Comparison of ENCODE assay signal across 8 cellular contexts in the genomic region with DNA sequence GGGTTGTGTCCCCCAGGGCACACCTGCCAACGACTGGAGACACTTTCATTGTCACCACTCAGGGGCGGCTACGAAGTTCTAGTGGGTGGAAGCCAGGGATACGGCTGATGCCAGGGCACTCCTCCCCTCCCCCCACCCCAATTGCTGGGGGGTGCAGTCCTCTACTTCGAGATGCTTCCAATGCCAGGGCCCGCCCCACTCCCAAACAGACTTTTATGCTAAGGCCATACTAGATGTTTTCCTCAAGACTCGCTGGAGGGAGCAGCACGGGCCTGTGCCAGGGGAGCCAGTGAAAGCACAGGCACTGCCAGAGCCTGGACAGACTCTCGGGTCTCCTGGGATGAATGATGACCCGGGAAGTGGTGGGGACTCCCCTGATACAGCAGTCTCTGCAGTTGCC.
"Had no signal": no experiment of that assay in that cellular context is flagged by ENCODE, and none has a peak within 500 bp of the region (broad histone marks: within the 10 kb centered on the region; RNA-seq: fewer than 3 reads in every experiment).

No MANE protein-coding gene starts in this region.

- H3K36me3 ChIP-seq: HAP-1 had no signal

- H3K9me3 ChIP-seq: HAP-1 had no signal

- H3K4me2 ChIP-seq: GM23338 had no signal

- DNase-seq: GM23248, GOT3, HCEC 1CT, HFFc6 had no signal

- H3K9ac ChIP-seq: GM23248 had no signal

- FAIRE-seq: H1, H54 had no signal

- H3K27ac ChIP-seq: GM23248 had no signal

- H3K4me1 ChIP-seq: HAP-1 had no signal

- H2AFZ ChIP-seq: GM23248, GM23338 had no signal

- H3K4me3 ChIP-seq: GM23248, GM23338, HAP-1 had no signal
